In the genomic region with DNA sequence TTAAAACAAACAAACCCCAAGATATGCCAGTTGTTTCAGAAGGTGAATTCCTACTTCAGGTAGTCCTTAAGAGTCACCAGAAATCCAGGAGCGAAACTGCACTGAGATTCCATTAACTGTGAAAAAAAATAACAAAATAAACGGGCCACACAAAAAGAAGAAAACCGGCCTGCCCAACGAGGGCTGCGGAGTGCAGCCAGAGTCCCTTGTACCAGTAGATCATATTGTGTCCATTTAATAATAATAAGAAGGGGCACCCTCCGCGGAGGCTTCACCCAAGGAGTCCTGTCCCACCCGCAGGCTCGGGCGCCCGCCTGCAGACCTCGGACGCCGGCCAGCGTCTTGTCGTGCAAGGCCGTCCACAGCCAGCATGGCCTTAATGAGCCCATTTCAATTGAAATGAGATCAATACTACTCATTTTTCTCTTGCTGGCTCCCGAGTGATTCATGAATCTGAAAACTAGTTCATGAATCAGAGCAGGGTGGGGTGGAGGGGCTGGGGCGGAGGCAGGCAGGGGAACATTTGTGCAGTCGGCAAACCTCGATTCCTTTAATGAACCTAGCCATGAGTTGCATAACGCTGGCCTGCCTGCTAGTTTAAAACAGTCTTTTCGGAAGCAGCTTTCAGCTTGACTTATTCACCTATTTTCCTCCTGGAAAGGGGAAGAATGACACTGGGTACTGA, we compare ENCODE assay signal across 8 cellular contexts.
DNase-seq lines count a peak whose midpoint lies in the region; ATAC-seq lines count a peak whose summit lies in the region.

No MANE protein-coding gene starts in this region.

- POLR2A ChIA-PET in CD4-positive, alpha-beta memory T cell (lab: Charles Lee; ENCODE audit: partially characterized antibody): interaction anchor here (0.7 to 8.2 kb wide), 27 partner anchors 10 to 352 kb away, joined by 3 to 272 read pairs (median 6); partner anchors contain the start of gene IRF2BP2

- CTCF ChIA-PET in CD4-positive, alpha-beta memory T cell (lab: Charles Lee; ENCODE audit: partially characterized antibody): interaction anchor here (0.7 to 3.3 kb wide), 12 partner anchors 10 to 436 kb away, joined by 3 to 39 read pairs (median 3); partner anchors contain the start of gene IRF2BP2

- no peaks in the 10 kb centered on the region for H3K9me3 ChIP-seq in CD4-positive, alpha-beta memory T cell (ENCODE audit: control insufficient read depth in 1 of 2, low read length in 2 of 2)
- no peaks in the 10 kb centered on the region for H3K9me3 ChIP-seq in effector memory CD4-positive, alpha-beta T cell (ENCODE audit: control insufficient read depth, low read length)
- no peaks in the 10 kb centered on the region for H3K9me3 ChIP-seq in muscle layer of duodenum (ENCODE audit: control insufficient read depth in 1 of 2, low read length in 2 of 2)

- peak overlapping the region; percentile 96 for H3K27ac ChIP-seq in CD4-positive, alpha-beta memory T cell (ENCODE audit: low read depth, low read length)
- H3K27ac ChIP-seq in effector memory CD4-positive, alpha-beta T cell (ENCODE audit: insufficient read depth, low read length, poor library complexity, severe bottlenecking): peak overlapping the region; percentile 94
- peak overlapping the region; percentile 98 for H3K27ac ChIP-seq in muscle layer of duodenum (ENCODE audit: low read length)

- no peaks in the 10 kb centered on the region for H3K36me3 ChIP-seq in CD4-positive, alpha-beta memory T cell (ENCODE audit: insufficient read depth, low read length)
- no peaks in the 10 kb centered on the region for H3K36me3 ChIP-seq in effector memory CD4-positive, alpha-beta T cell (ENCODE audit: control insufficient read depth, insufficient read depth, low read length)
- H3K36me3 ChIP-seq in muscle layer of duodenum (ENCODE audit: control insufficient read depth in 1 of 2, insufficient read depth in 2 of 2, low read length in 2 of 2): peaks cover 0 to 5% of the 10 kb centered on the region in 2 donors

- peaks cover 0 to 9% of the 10 kb centered on the region in 2 donors for H3K36me3 Mint-ChIP-seq in CD4-positive, alpha-beta memory T cell

- peaks cover 0 to 5% (median 0%) of the 10 kb centered on the region in 8 donors for H3K9me3 Mint-ChIP-seq in CD4-positive, alpha-beta memory T cell

- peaks cover 0 to 3% of the 10 kb centered on the region in 2 donors for H3K27me3 Mint-ChIP-seq in CD4-positive, alpha-beta memory T cell

- H3K4me3 Mint-ChIP-seq in CD4-positive, alpha-beta memory T cell: peak overlapping the region; percentile 70 to 89 (median 82)

- intact Hi-C loops in CD4-positive, alpha-beta memory T cell (cut with micrococcal nuclease): no loop called here

- no peak for ATAC-seq in GM19035 (IDR thresholded peaks at IDR 0.05; ENCODE audit: unreplicated experiment)

- no peaks in the 10 kb centered on the region for H3K27me3 ChIP-seq in CD4-positive, alpha-beta memory T cell (ENCODE audit: insufficient read depth, low read length)
- H3K27me3 ChIP-seq in effector memory CD4-positive, alpha-beta T cell (replicated peaks; ENCODE audit: control insufficient read depth, insufficient read depth, low read length, poor library complexity, severe bottlenecking): no peaks in the 10 kb centered on the region
- no peaks in the 10 kb centered on the region for H3K27me3 ChIP-seq in muscle layer of duodenum (ENCODE audit: low read depth, low read length)

- H3K4me1 ChIP-seq in CD4-positive, alpha-beta memory T cell (ENCODE audit: insufficient read depth, low read length): peaks cover 66% of the 10 kb centered on the region
- H3K4me1 ChIP-seq in effector memory CD4-positive, alpha-beta T cell (ENCODE audit: control insufficient read depth, insufficient read depth, low read length, poor library complexity, severe bottlenecking): peaks cover 39% of the 10 kb centered on the region
- peaks cover 52 to 89% of the 10 kb centered on the region in 2 donors for H3K4me1 ChIP-seq in muscle layer of duodenum (ENCODE audit: control insufficient read depth in 1 of 2, insufficient read depth in 2 of 2, low read length in 2 of 2)

- H3K27ac Mint-ChIP-seq in CD4-positive, alpha-beta memory T cell: peak overlapping the region; percentile 95 to 100 (median 98)

- H3K4me3 ChIP-seq in CD4-positive, alpha-beta memory T cell (ENCODE audit: low read length in 2 of 2): peak overlapping the region in 1 of 2 donors; percentile 41
- no peak overlapping the region for H3K4me3 ChIP-seq in effector memory CD4-positive, alpha-beta T cell (ENCODE audit: insufficient read depth, low read depth, low read length, poor library complexity, severe bottlenecking)
- H3K4me3 ChIP-seq in muscle layer of duodenum (ENCODE audit: low read depth in 1 of 2, low read length in 2 of 2): peak overlapping the region; percentile 13 to 17

- peaks cover 45 to 84% (median 65%) of the 10 kb centered on the region in 4 donors for H3K4me1 Mint-ChIP-seq in CD4-positive, alpha-beta memory T cell

- peak in 1 of 5 donors; percentile 82 for DNase-seq in CD4-positive, alpha-beta memory T cell
- DNase-seq in NCI-H2227 treated with DMSO at 0.1 percent for 48 hours (lab: John Stamatoyannopoulos, UW) (peak; percentile 81), DMS114 treated with DMSO at 0.1 percent for 48 hours (lab: John Stamatoyannopoulos, UW; ENCODE audit: unreplicated experiment) (no peak)
- DNase-seq in activated CD8-positive, alpha-beta memory T cell treated with anti-CD3 and anti-CD28 coated beads for 1 hour (ENCODE audit: extremely low read depth in 1 of 2, low read depth in 1 of 2): peak; percentile 30 to 31
- peak; percentile 20 to 54 (median 34) for DNase-seq in effector memory CD4-positive, alpha-beta T cell
- peak; percentile 76 for DNase-seq in stimulated activated CD8-positive, alpha-beta memory T cell treated with anti-CD3 and anti-CD28 coated beads, Interleukin-4, amount 100 ng/mL, for 48 hours
